Comparison of ENCODE assay signal across 8 cellular contexts in genomic region chr5:58849995-58850667, GRCh38.
DNase-seq lines count a peak whose midpoint lies in the region; ATAC-seq, FAIRE-seq and TF ChIP-seq lines count a peak whose summit lies in the region.

No MANE protein-coding gene starts in this region.

- H3K9me3 ChIP-seq in liver (ENCODE audit: control insufficient read depth in 4 of 4, low read length in 3 of 4): no peaks in the 10 kb centered on the region

- 12% methylated on average over 2 of the region's 2 CpGs for WGBS in liver

- no peak overlapping the region for H3K4me3 ChIP-seq in coronary artery
- no peak overlapping the region for H3K4me3 ChIP-seq in liver (ENCODE audit: low read depth in 1 of 3, low read length in 3 of 3)

- no peak overlapping the region for H3K9ac ChIP-seq in liver (ENCODE audit: low read depth in 1 of 2, low read length in 2 of 2)

- TF ChIP-seq CTCF in coronary artery (IDR thresholded peaks at IDR 0.05) (peak; percentile 22), liver (IDR thresholded peaks at IDR 0.05; ENCODE audit: low read depth, low read length, missing input control) (peak; percentile 36)

- FAIRE-seq in H54 (lab: Jason Lieb, UNC): no peak

- peaks cover 0 to 4% (median 1%) of the 10 kb centered on the region in 4 donors for H3K4me1 ChIP-seq in liver (ENCODE audit: control insufficient read depth in 4 of 4, insufficient read depth in 4 of 4, low read length in 3 of 4)

- no peak for TF ChIP-seq POLR2A in H54 (IDR thresholded peaks at IDR 0.05; ENCODE audit: low read depth, low read length)

- peak; percentile 60 to 74 for TF ChIP-seq RAD21 in liver (IDR thresholded peaks at IDR 0.05)

- ATAC-seq in HG02642 (IDR thresholded peaks at IDR 0.05; ENCODE audit: poor library complexity, unreplicated experiment): peak; percentile 67

- DNase-seq in GM03348 (ENCODE audit: low spot score) (peak; percentile 33), NCI-H82 treated with DMSO at 0.1 percent for 48 hours (lab: John Stamatoyannopoulos, UW; ENCODE audit: unreplicated experiment) (peak; percentile 28), coronary artery (ENCODE audit: low spot score) (no peak), activated gamma-delta T cell treated with Interleukin-2 at 50 U/mL for 16 hours (no peak), H54 (ENCODE audit: insufficient read length, low spot score) (no peak), DMS153 treated with DMSO at 0.1 percent for 48 hours (lab: John Stamatoyannopoulos, UW; ENCODE audit: unreplicated experiment) (no peak)

- H3K27me3 ChIP-seq in liver (ENCODE audit: control insufficient read depth in 4 of 4, insufficient read depth in 4 of 4, low read length in 3 of 4): no peaks in the 10 kb centered on the region

- H3K36me3 ChIP-seq in liver (ENCODE audit: control insufficient read depth in 4 of 4, insufficient read depth in 3 of 4, low read depth in 1 of 4, low read length in 3 of 4): no peaks in the 10 kb centered on the region

- no peak overlapping the region for H3K27ac ChIP-seq in coronary artery
- H3K27ac ChIP-seq in liver (ENCODE audit: low read depth in 1 of 2, low read length in 2 of 2): no peak overlapping the region

TF ChIP-seq in liver, 16 proteins besides CTCF, POLR2A, EP300 and RAD21:
- peak; percentile 93 for TF ChIP-seq FOXA2 (IDR thresholded peaks at IDR 0.05)
- no peak for TF ChIP-seq EGR1 (IDR thresholded peaks at IDR 0.05; ENCODE audit: low read depth in 2 of 2)
- peak; percentile 42 to 60 for TF ChIP-seq RXRA (IDR thresholded peaks at IDR 0.05)
- no peak for TF ChIP-seq ZBTB33 (IDR thresholded peaks at IDR 0.05)
- peak in 1 of 2 donors; percentile 18 for TF ChIP-seq JUND (IDR thresholded peaks at IDR 0.05)
- TF ChIP-seq GABPA (IDR thresholded peaks at IDR 0.05 in 1 of 2, conservative IDR thresholded peaks at IDR 0.05 in 1 of 2): no peak
- peak; percentile 81 for TF ChIP-seq FOXA1 (IDR thresholded peaks at IDR 0.05)
- TF ChIP-seq HNF4A (conservative IDR thresholded peaks at IDR 0.05): peak; percentile 46 to 57
- TF ChIP-seq YY1 (IDR thresholded peaks at IDR 0.05): no peak
- TF ChIP-seq SP1 (IDR thresholded peaks at IDR 0.05): peak; percentile 29
- no peak for TF ChIP-seq ATF3 (IDR thresholded peaks at IDR 0.05)
- no peak for TF ChIP-seq HNF4G (IDR thresholded peaks at IDR 0.05)
- no peak for TF ChIP-seq REST (IDR thresholded peaks at IDR 0.05)
- no peak for TF ChIP-seq MAX (IDR thresholded peaks at IDR 0.05)

Comparison
In these comparisons a context has a peak if more than half of its experiments do, and no peak if none do; other contexts are left out.
1. DNase-seq: peak in GM03348 (single experiment) and NCI-H82 treated with DMSO at 0.1 percent for 48 hours (single experiment); none in coronary artery (single experiment), activated gamma-delta T cell treated with Interleukin-2 at 50 U/mL for 16 hours (single experiment), H54 (single experiment) and DMS153 treated with DMSO at 0.1 percent for 48 hours (single experiment).